In the genomic region with DNA sequence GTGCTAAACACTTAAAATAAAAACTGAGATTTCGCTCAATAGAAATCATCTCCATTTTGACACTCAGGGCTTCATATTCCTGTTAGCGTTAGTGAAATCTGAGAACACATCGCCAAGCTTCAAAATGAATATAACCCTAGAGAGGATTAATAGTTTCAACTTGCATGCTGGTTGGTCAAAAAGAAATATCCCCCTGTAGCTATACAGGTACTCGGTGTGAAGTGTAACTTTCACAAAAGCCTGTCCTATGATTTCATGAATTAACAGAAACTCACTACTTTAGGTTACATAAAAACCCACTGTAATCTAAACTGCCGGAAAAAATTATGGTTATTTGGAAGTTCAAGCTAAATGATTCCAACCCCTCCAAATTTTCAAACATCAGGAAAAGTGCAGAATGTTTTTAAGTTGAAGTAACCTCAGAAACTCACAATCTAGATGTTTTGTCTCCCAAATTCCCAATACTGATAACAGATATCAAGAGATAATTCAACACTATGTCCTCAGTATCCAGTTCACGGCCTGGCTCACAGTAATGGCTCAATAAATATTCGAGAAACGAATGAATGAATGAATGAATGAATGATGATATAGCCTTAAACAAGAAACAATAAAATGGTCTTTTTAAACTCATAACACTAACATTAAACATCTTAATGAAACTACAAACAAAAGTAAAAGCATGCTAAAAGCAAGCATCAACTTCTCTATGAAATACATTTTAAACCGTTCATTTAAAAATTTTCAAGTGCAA, we compare ENCODE assay signal across 8 cellular contexts. TPM values are rescaled to one million over a fixed set of nuclear protein-coding genes. Genes with fewer than 3 reads are reported as not detected.
A peak's percentile ranks its signal among the peaks of the same experiment; 100 is the strongest.
DNase-seq lines count a peak whose midpoint lies in the region; TF ChIP-seq lines count a peak whose summit lies in the region.
"Had no signal": no experiment of that assay in that cellular context is flagged by ENCODE, and none has a peak within 500 bp of the region (broad histone marks: within the 10 kb centered on the region; RNA-seq: fewer than 3 reads in every experiment).

No MANE protein-coding gene starts in this region.

- intact Hi-C loops in dorsolateral prefrontal cortex (cut with DNase I) = loop anchor here (2.0 to 5.0 kb wide), 3 partner anchors 71 to 185 kb away; no protein-coding TSS in a partner anchor

- H3K4me3 ChIP-seq in GM12864 (ENCODE audit: low read depth, low read length) (peak overlapping the region; percentile 77), MG63 (peak overlapping the region; percentile 88), dorsolateral prefrontal cortex (peak overlapping the region in 58 of 59 donors; percentile 12 to 92 (median 81)), osteoblast (ENCODE audit: insufficient read depth, low read length) (peak overlapping the region; percentile 91)

- H3K27me3 ChIP-seq in MG63 = no peaks in the 10 kb centered on the region
- H3K27me3 ChIP-seq in dorsolateral prefrontal cortex = no peaks in the 10 kb centered on the region
- H3K27me3 ChIP-seq in osteoblast (ENCODE audit: insufficient read depth, low read length) = no peaks in the 10 kb centered on the region
- H3K27me3 ChIP-seq: brain microvascular endothelial cell had no signal

- H3K36me3 ChIP-seq in MG63 = no peaks in the 10 kb centered on the region; the same call in 1 of the 2 replicates
- no peaks in the 10 kb centered on the region for H3K36me3 ChIP-seq in osteoblast (ENCODE audit: insufficient read depth, low read length)
- H3K36me3 ChIP-seq: brain microvascular endothelial cell had no signal

- H3K9me3 ChIP-seq in MG63 (no peaks in the 10 kb centered on the region), osteoblast (ENCODE audit: low read depth, low read length) (no peaks in the 10 kb centered on the region)

- H3K4me1 ChIP-seq in osteoblast (ENCODE audit: insufficient read depth, low read length) = peaks cover 12% of the 10 kb centered on the region

- H3K79me2 ChIP-seq in osteoblast (ENCODE audit: insufficient read depth, low read length) = peaks cover 74% of the 10 kb centered on the region

- H2AFZ ChIP-seq in osteoblast (ENCODE audit: low read length) = no peak overlapping the region

- no peak for TF ChIP-seq CTCF in GM12864 (IDR thresholded peaks at IDR 0.05; ENCODE audit: low read depth, low read length, missing control alignments)
- TF ChIP-seq CTCF in dorsolateral prefrontal cortex (IDR thresholded peaks at IDR 0.05 in 54 of 56, conservative IDR thresholded peaks at IDR 0.05 in 2 of 56; ENCODE audit: low read depth in 1 of 56, partially characterized antibody in 56 of 56) = no peak
- TF ChIP-seq CTCF in osteoblast (IDR thresholded peaks at IDR 0.05; ENCODE audit: extremely low read depth, low read depth, low read length) = no peak

- H3K27ac ChIP-seq in dorsolateral prefrontal cortex (peak overlapping the region in 6 of 59 donors; percentile 93 to 96 (median 94)), osteoblast (ENCODE audit: low read depth, low read length) (peak overlapping the region; percentile 78)
- H3K27ac ChIP-seq: brain microvascular endothelial cell had no signal

- peaks cover 53% of the 10 kb centered on the region for H4K20me1 ChIP-seq in osteoblast (ENCODE audit: insufficient read depth, low read length)

- peak overlapping the region; percentile 99 for H3K4me2 ChIP-seq in osteoblast (ENCODE audit: insufficient read depth, low read length)

- DNase-seq in GM12864 (ENCODE audit: low read depth) = no peak
- no peak for DNase-seq in MG63
- no peak for DNase-seq in dorsolateral prefrontal cortex
- DNase-seq in osteoblast (ENCODE audit: insufficient read length, low spot score, missing footprints) = no peak
- no peak for DNase-seq in NOMO-1 treated with dmso at 0.1 percent for 144 hours (lab: John Stamatoyannopoulos, UW; ENCODE audit: unreplicated experiment)
- no peak for DNase-seq in superior temporal gyrus (ENCODE audit: extremely low spot score)
- no peak for DNase-seq in NCI-H2196 (lab: John Stamatoyannopoulos, UW; ENCODE audit: unreplicated experiment)
- DNase-seq: brain microvascular endothelial cell had no signal

RNA-seq across cellular contexts. Expression of gene TLK1, which starts 2.5 kb away (rescaled TPM):
- 7.1 and 9.4 TPM in 2 replicates for total RNA-seq in MG63 (2014; rRNA removed; shearing (Covaris generic); ENCODE audit: low replicate concordance)
- total RNA-seq in dorsolateral prefrontal cortex (100 to 1,000 TPM in 10 of 120 experiments, 10 to 100 TPM in 110; 42.9 to 119 (median 84.6) TPM), osteoblast (22.1 and 30.1 TPM in 2 replicates)
